In genomic region chr11:7513210-7514098, GRCh38 we compare ENCODE assay signal across 8 cellular contexts. TPM values are rescaled to one million over a fixed set of nuclear protein-coding genes. Genes with fewer than 3 reads are reported as not detected.
A peak's percentile ranks its signal among the peaks of the same experiment; 100 is the strongest.
DNase-seq lines count a peak whose midpoint lies in the region; ATAC-seq and TF ChIP-seq lines count a peak whose summit lies in the region.

Gene PPFIBP2 (plus strand): TSS chr11:7513999. CDS start chr11:7549476, 35,477 bp downstream.

- DNase-seq in NCI-H2196 treated with DMSO at 0.1 percent for 48 hours (lab: John Stamatoyannopoulos, UW; ENCODE audit: unreplicated experiment) (peak; percentile 84), coronary artery (ENCODE audit: low spot score) (peak; percentile 93), left lobe of liver (ENCODE audit: low spot score) (peak; percentile 96)
- peak; percentile 80 for DNase-seq in activated CD4-positive, alpha-beta T cell treated with anti-CD3 and anti-CD28 coated beads for 4 hours
- peak; percentile 84 to 87 for DNase-seq in stimulated activated CD4-positive, alpha-beta T cell treated with anti-CD3 and anti-CD28 coated beads, Interleukin-2, amount 100 ng/mL, for 24 hours

- H3K27ac ChIP-seq in 22Rv1 (peak within 1 kb of the TSS; percentile 72), coronary artery (peak within 1 kb of the TSS; percentile 86 to 95)

- peak within 1 kb of the TSS; percentile 91 for H3K4me3 ChIP-seq in coronary artery

- TF ChIP-seq CTCF in 22Rv1 (IDR thresholded peaks at IDR 0.05) (peak; percentile 91), coronary artery (IDR thresholded peaks at IDR 0.05) (no peak)

- peak; percentile 75 for ATAC-seq in GM18502 (IDR thresholded peaks at IDR 0.05; ENCODE audit: poor library complexity, unreplicated experiment)
- peak; percentile 60 for ATAC-seq in HG02938 (IDR thresholded peaks at IDR 0.05; ENCODE audit: unreplicated experiment)
- peak; percentile 85 for ATAC-seq in left lobe of liver

RNA-seq across cellular contexts. Expression of gene PPFIBP2, which starts in this region (rescaled TPM):
- total RNA-seq in left lobe of liver, result 25.2 TPM

Comparison
In these comparisons a context has a peak if more than half of its experiments do, and no peak if none do; other contexts are left out.
1. Peak in every context shown above with its lines: DNase-seq, ATAC-seq, H3K4me3 ChIP-seq and H3K27ac ChIP-seq.